Comparison of ENCODE assay signal across 9 cellular contexts in the genomic region with DNA sequence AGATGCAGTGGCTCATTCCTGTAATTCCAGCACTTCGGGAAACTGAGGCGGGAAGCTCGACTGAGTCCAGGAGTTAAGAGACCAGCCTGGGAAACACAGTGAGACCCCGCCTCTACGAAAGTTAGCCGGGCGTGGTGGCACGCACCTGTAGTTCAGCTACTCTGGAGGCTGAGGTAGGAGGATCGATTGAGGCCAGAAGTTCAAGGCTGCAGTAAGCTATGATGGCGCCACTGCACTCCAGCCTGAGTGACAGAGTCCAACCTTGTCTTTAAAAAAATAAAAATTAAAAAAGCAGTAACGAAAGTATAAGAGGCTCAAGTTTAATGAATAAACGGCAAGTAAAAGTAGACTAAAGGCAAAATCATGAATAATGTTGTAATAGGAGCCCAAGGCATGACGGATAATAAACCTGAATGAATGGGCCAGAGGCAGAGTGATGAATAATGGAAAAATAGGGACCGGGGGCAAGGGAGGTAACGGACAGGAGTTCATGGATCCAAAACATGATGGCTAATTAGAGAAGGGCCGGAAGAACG. TPM values are rescaled to one million over a fixed set of nuclear protein-coding genes. Genes with fewer than 3 reads are reported as not detected.
DNase-seq lines count a peak whose midpoint lies in the region; ATAC-seq, FAIRE-seq and TF ChIP-seq lines count a peak whose summit lies in the region.
"Had no signal": no experiment of that assay in that cellular context is flagged by ENCODE, and none has a peak within 500 bp of the region (broad histone marks: within the 10 kb centered on the region; RNA-seq: fewer than 3 reads in every experiment).

No MANE protein-coding gene starts in this region.

- H3K4me1 Mint-ChIP-seq in activated T-cell treated with anti-CD3 and anti-CD28 coated beads, Interleukin-2, amount 50 U/mL, for 4 hours (ENCODE audit: low read depth) = peaks cover 28% of the 10 kb centered on the region

- intact Hi-C loops in K562 (cut with micrococcal nuclease) (loop anchor here (2.0 kb wide), 2 partner anchors 25 to 45 kb away; a partner anchor contains a TSS), lower leg skin (cut with DNase I; ENCODE audit: low total_unique reads) (no loop called here), tibial artery (cut with DNase I; ENCODE audit: low total_unique reads) (no loop called here)

- no peak for DNase-seq in activated T-cell treated with anti-CD3 and anti-CD28 coated beads, Interleukin-2, amount 50 U/mL, for 4 hours
- no peak for DNase-seq in activated T-cell treated with anti-CD3 and anti-CD28 coated beads, Interleukin-2, amount 50 U/mL, for 1 hour
- DNase-seq in K562 (ENCODE audit: extremely low read depth in 1 of 4, low spot score in 3 of 4) (no peak), lower leg skin (ENCODE audit: low spot score in 2 of 2) (no peak), tibial artery (no peak), KBM-7 (no peak), NCI-H146 treated with DMSO at 0.1 percent for 48 hours (lab: John Stamatoyannopoulos, UW; ENCODE audit: unreplicated experiment) (no peak)

- BruUV-seq in K562 (replicated peaks; lab: Mats Ljungman, UMichigan) = TSS peak; percentile 96

- no peak for TF ChIP-seq CTCF in K562 (IDR thresholded peaks at IDR 0.05 in 2 of 3, conservative IDR thresholded peaks at IDR 0.05 in 1 of 3; ENCODE audit: insufficient read depth in 2 of 3, low read depth in 1 of 3, low read length in 3 of 3)
- TF ChIP-seq CTCF in lower leg skin (IDR thresholded peaks at IDR 0.05) = no peak
- TF ChIP-seq CTCF in tibial artery (IDR thresholded peaks at IDR 0.05) = no peak

- H3K27me3 ChIP-seq in K562 (ENCODE audit: control insufficient read depth in 2 of 2, insufficient read depth in 2 of 2, low read length in 2 of 2) (no peaks in the 10 kb centered on the region), tibial artery (no peaks in the 10 kb centered on the region)

- peak overlapping the region; percentile 94 for H3K4me2 ChIP-seq in K562 (ENCODE audit: insufficient read depth, low read length)

- peak overlapping the region; percentile 76 for H3K4me3 Mint-ChIP-seq in activated T-cell treated with anti-CD3 and anti-CD28 coated beads, Interleukin-2, amount 50 U/mL, for 4 hours

- peak overlapping the region; percentile 88 for H2AFZ ChIP-seq in K562 (ENCODE audit: low read depth, low read length)

- peaks cover 48% of the 10 kb centered on the region for H3K36me3 ChIP-seq in K562 (ENCODE audit: control insufficient read depth, insufficient read depth, low read length)
- H3K36me3 ChIP-seq in tibial artery = peaks cover 42 to 61% (median 46%) of the 10 kb centered on the region in 3 donors

- WGBS in K562 (ENCODE audit: insufficient coverage, low coverage, missing lambda C conversion rate) = 48% methylated on average over 17 of the region's 17 CpGs
- 51 to 55% methylated on average over 17 of the region's 17 CpGs for WGBS in lower leg skin, 2 donors

- POLR2A ChIA-PET in K562 (lab: Yijun Ruan, JAX) = interaction anchor here (0.5 to 1.8 kb wide), 18 partner anchors 10 to 550 kb away, joined by 3 to 9 read pairs (median 4); a partner anchor contains a TSS

- H3K9me3 ChIP-seq in K562 (replicated peaks; ENCODE audit: control insufficient read depth, insufficient read depth, low read depth, low read length) (no peaks in the 10 kb centered on the region; the same call in 1 of the 2 replicates), tibial artery (no peaks in the 10 kb centered on the region)

- H3K79me2 ChIP-seq in K562 (ENCODE audit: control insufficient read depth, insufficient read depth, low read length) = peaks cover 39% of the 10 kb centered on the region

- in situ Hi-C loops in K562 (cut with MboI) = loop anchor here (10.0 kb wide), 1 partner anchor 165 kb away; no protein-coding TSS in a partner anchor
- in situ Hi-C loops in KBM-7 (cut with MboI; ENCODE audit: low pct_unique_long_range_greater_than_20kb, low sequenced_read_pairs) = no loop called here

- peaks cover 25% of the 10 kb centered on the region for H3K36me3 Mint-ChIP-seq in activated T-cell treated with anti-CD3 and anti-CD28 coated beads, Interleukin-2, amount 50 U/mL, for 4 hours (ENCODE audit: insufficient read depth)

- TF ChIP-seq RAD21 in K562 (CRISPR knock-in tag; conservative IDR thresholded peaks at IDR 0.05 in 1 of 2, IDR thresholded peaks at IDR 0.05 in 1 of 2) = no peak

- H3K9me1 ChIP-seq in K562 (ENCODE audit: control insufficient read depth, insufficient read depth, low read length) = no peaks in the 10 kb centered on the region

- H3K27me3 Mint-ChIP-seq in activated T-cell treated with anti-CD3 and anti-CD28 coated beads, Interleukin-2, amount 50 U/mL, for 4 hours (ENCODE audit: low read depth) = no peaks in the 10 kb centered on the region

- peaks cover 17 to 33% of the 10 kb centered on the region in 2 experiments for H3K4me1 ChIP-seq in K562 (replicated peaks in 1 of 2; ENCODE audit: control insufficient read depth in 2 of 2, insufficient read depth in 2 of 2, low read length in 2 of 2)
- peaks cover 0 to 27% (median 21%) of the 10 kb centered on the region in 4 donors for H3K4me1 ChIP-seq in tibial artery

- TF ChIP-seq EP300 in K562 (IDR thresholded peaks at IDR 0.05; ENCODE audit: low read length) = no peak

- no peak for TF ChIP-seq POLR2A in K562 (conservative IDR thresholded peaks at IDR 0.05)
- no peak for TF ChIP-seq POLR2A in lower leg skin (IDR thresholded peaks at IDR 0.05)

- peak overlapping the region; percentile 85 to 88 for H3K9ac ChIP-seq in K562 (ENCODE audit: insufficient read depth in 1 of 2, low read depth in 2 of 2, low read length in 2 of 2)

- no peaks in the 10 kb centered on the region for H3K9me3 Mint-ChIP-seq in activated T-cell treated with anti-CD3 and anti-CD28 coated beads, Interleukin-2, amount 50 U/mL, for 4 hours

- ATAC-seq in activated T-cell treated with anti-CD3 and anti-CD28 coated beads, Interleukin-2, amount 50 U/mL, for 4 hours = no peak
- ATAC-seq in K562 (no peak), HG02885 (IDR thresholded peaks at IDR 0.05; ENCODE audit: poor library complexity, unreplicated experiment) (no peak)

- H4K20me1 ChIP-seq in K562 (replicated peaks; ENCODE audit: control insufficient read depth, insufficient read depth, low read length) = 0 out of 2 replicates have a peak, but pooled peaks cover 6% of the 10 kb centered on the region

- H3K4me3 ChIP-seq in K562 (peak overlapping the region; percentile 46), lower leg skin (ENCODE audit: low read depth, poor library complexity, severe bottlenecking) (peak overlapping the region; percentile 20), tibial artery (peak overlapping the region; percentile 54 to 68)

- CTCF ChIA-PET in K562 (lab: Yijun Ruan, JAX; ENCODE audit: low intra/inter-chr PET ratio) = no interaction called here

- no peak for FAIRE-seq in K562 (lab: Jason Lieb, UNC)

- H3K27ac ChIP-seq in K562 (ENCODE audit: extremely low read depth, low read depth, low read length) (peak overlapping the region; percentile 96), tibial artery (peak overlapping the region; percentile 86 to 90)

RNA-seq across cellular contexts. Expression of a gene that starts 1.2 kb away (rescaled TPM):
- 100 to 1,000 TPM; 427 to 536 (median 461) TPM for total RNA-seq in activated T-cell treated with anti-CD3 and anti-CD28 coated beads, Interleukin-2, amount 50 U/mL, for 4 hours
- total RNA-seq in K562 (2011; cell fraction: chromatin; rRNA removed; ENCODE audit: low replicate concordance) = 24.5 and 69.0 TPM in 2 replicates
- 64.5 and 69.3 TPM in 2 replicates for total RNA-seq in K562 (2011; cell fraction: nucleolus; rRNA removed)
- 42.7 and 46.9 TPM in 2 replicates for total RNA-seq in K562 (2011; cell fraction: nucleoplasm; rRNA removed)
- 194 and 237 TPM in 2 replicates for total RNA-seq in K562 (2014; rRNA removed)
- total RNA-seq in K562 (2014; rRNA removed; fragmentation: Illumina TruSeq; extraction: Trizol) = 71.1 and 81.5 TPM in 2 replicates
- total RNA-seq in K562 (2015; rRNA removed; fragmentation: Illumina TruSeq; extraction: Trizol) = 165 and 169 TPM in 2 replicates
- 290 and 296 TPM in 2 replicates for total RNA-seq in K562 (2021)
- polyA plus RNA-seq in K562 (2011; rRNA removed) = 101 and 117 TPM in 2 replicates
- polyA plus RNA-seq in K562 (2011; cell fraction: cytosol; rRNA removed) = 146 and 312 TPM in 2 replicates
- 73.1 and 101 TPM in 2 replicates for polyA plus RNA-seq in K562 (2011; cell fraction: nucleus; rRNA removed)
- 116 and 170 TPM in 2 replicates for polyA plus RNA-seq in K562 (2012)
- polyA plus RNA-seq in K562 (2014; fragmentation: Illumina TruSeq; extraction: Trizol) = 160 and 200 TPM in 2 replicates
- polyA plus RNA-seq in K562 (2014; fragmentation: Nextera tagmentation; extraction: Ambion mirVana) = 1 to 10 TPM in 1 of 2 experiments, under 1 TPM in 1; 0.89 to 5.4 TPM
- polyA plus RNA-seq in K562 (2014; rRNA removed) = 192 and 229 TPM in 2 replicates
- 34.9 and 75.1 TPM in 2 replicates for polyA minus RNA-seq in K562 (2011; rRNA and poly(A)+ RNA removed)
- polyA minus RNA-seq in K562 (2011; cell fraction: cytosol; rRNA and poly(A)+ RNA removed) = 71.0 and 79.5 TPM in 2 replicates
- 22.6 and 24.0 TPM in 2 replicates for polyA minus RNA-seq in K562 (2011; cell fraction: nucleus; rRNA and poly(A)+ RNA removed)
- 10 to 100 TPM; 32.5 to 52.3 (median 46.4) TPM for total RNA-seq in lower leg skin

RNA-seq across cellular contexts. Expression of a gene that starts 15.7 kb away (rescaled TPM):
- total RNA-seq in activated T-cell treated with anti-CD3 and anti-CD28 coated beads, Interleukin-2, amount 50 U/mL, for 4 hours = 1 to 10 TPM; 4.3 to 5.0 (median 4.9) TPM
- total RNA-seq in K562 (2011; cell fraction: chromatin; rRNA removed; ENCODE audit: low replicate concordance) = 12.0 and 25.1 TPM in 2 replicates
- 54.6 and 64.9 TPM in 2 replicates for total RNA-seq in K562 (2011; cell fraction: nucleolus; rRNA removed)
- total RNA-seq in K562 (2011; cell fraction: nucleoplasm; rRNA removed) = 29.0 and 36.6 TPM in 2 replicates
- total RNA-seq in K562 (2014; rRNA removed) (113 and 122 TPM in 2 replicates), K562 (2014; rRNA removed; fragmentation: Illumina TruSeq; extraction: Trizol) (5.9 and 11.8 TPM in 2 replicates), K562 (2015; rRNA removed; fragmentation: Illumina TruSeq; extraction: Trizol) (180 and 204 TPM in 2 replicates), K562 (2021) (88.7 and 92.0 TPM in 2 replicates), lower leg skin (100 to 1,000 TPM; 511 to 997 (median 747) TPM)
- polyA plus RNA-seq in K562 (2011; rRNA removed) (27.5 and 37.5 TPM in 2 replicates), K562 (2014; fragmentation: Illumina TruSeq; extraction: Trizol) (17.5 and 32.7 TPM in 2 replicates), K562 (2014; fragmentation: Nextera tagmentation; extraction: Ambion mirVana) (under 1 TPM in 1 of 2 experiments, not detected in 1; 0.14 TPM), K562 (2014; rRNA removed) (124 TPM in 2 replicates)
- 86.2 and 145 TPM in 2 replicates for polyA plus RNA-seq in K562 (2011; cell fraction: cytosol; rRNA removed)
- polyA plus RNA-seq in K562 (2011; cell fraction: nucleus; rRNA removed) = 25.5 and 31.9 TPM in 2 replicates
- 228 and 283 TPM in 2 replicates for polyA plus RNA-seq in K562 (2012)
- 3.9 and 4.7 TPM in 2 replicates for polyA minus RNA-seq in K562 (2011; rRNA and poly(A)+ RNA removed)
- 11.5 and 23.0 TPM in 2 replicates for polyA minus RNA-seq in K562 (2011; cell fraction: cytosol; rRNA and poly(A)+ RNA removed)
- polyA minus RNA-seq in K562 (2011; cell fraction: nucleus; rRNA and poly(A)+ RNA removed) = 3.8 and 6.4 TPM in 2 replicates

RNA-seq across cellular contexts. Expression of a gene that starts 24.5 kb away (rescaled TPM):
- 1 to 10 TPM; 1.3 to 4.8 (median 4.2) TPM for total RNA-seq in activated T-cell treated with anti-CD3 and anti-CD28 coated beads, Interleukin-2, amount 50 U/mL, for 4 hours
- total RNA-seq in K562 (2011; cell fraction: chromatin; rRNA removed; ENCODE audit: low replicate concordance) = 15.7 and 30.4 TPM in 2 replicates
- total RNA-seq in K562 (2011; cell fraction: nucleolus; rRNA removed) = 70.0 and 74.0 TPM in 2 replicates
- total RNA-seq in K562 (2011; cell fraction: nucleoplasm; rRNA removed) = 46.3 and 59.4 TPM in 2 replicates
- 151 and 190 TPM in 2 replicates for total RNA-seq in K562 (2014; rRNA removed)
- total RNA-seq in K562 (2014; rRNA removed; fragmentation: Illumina TruSeq; extraction: Trizol) = 134 and 155 TPM in 2 replicates
- total RNA-seq in K562 (2015; rRNA removed; fragmentation: Illumina TruSeq; extraction: Trizol) = 305 and 312 TPM in 2 replicates
- total RNA-seq in K562 (2021) = 220 and 308 TPM in 2 replicates
- 115 and 174 TPM in 2 replicates for polyA plus RNA-seq in K562 (2011; rRNA removed)
- 112 and 124 TPM in 2 replicates for polyA plus RNA-seq in K562 (2011; cell fraction: cytosol; rRNA removed)
- 50.9 and 80.6 TPM in 2 replicates for polyA plus RNA-seq in K562 (2011; cell fraction: nucleus; rRNA removed)
- polyA plus RNA-seq in K562 (2012) = 460 and 496 TPM in 2 replicates
- polyA plus RNA-seq in K562 (2014; fragmentation: Illumina TruSeq; extraction: Trizol) = 239 and 302 TPM in 2 replicates
- polyA plus RNA-seq in K562 (2014; fragmentation: Nextera tagmentation; extraction: Ambion mirVana) = 100 to 1,000 TPM; 371 to 408 TPM
- polyA plus RNA-seq in K562 (2014; rRNA removed) = 184 and 227 TPM in 2 replicates
- polyA minus RNA-seq in K562 (2011; rRNA and poly(A)+ RNA removed) = 22.7 and 22.9 TPM in 2 replicates
- 60.6 and 76.4 TPM in 2 replicates for polyA minus RNA-seq in K562 (2011; cell fraction: cytosol; rRNA and poly(A)+ RNA removed)
- 2.2 and 14.6 TPM in 2 replicates for polyA minus RNA-seq in K562 (2011; cell fraction: nucleus; rRNA and poly(A)+ RNA removed)
- 10 to 100 TPM; 17.1 to 35.5 (median 28.8) TPM for total RNA-seq in lower leg skin

RNA-seq across cellular contexts. Expression of a gene that starts 43.8 kb away (rescaled TPM):
- total RNA-seq in activated T-cell treated with anti-CD3 and anti-CD28 coated beads, Interleukin-2, amount 50 U/mL, for 4 hours = 1 to 10 TPM in 2 of 3 donors, under 1 TPM in 1; 0.66 to 1.4 (median 1.3) TPM
- total RNA-seq in K562 (2011; cell fraction: chromatin; rRNA removed; ENCODE audit: low replicate concordance) = 51.7 and 114 TPM in 2 replicates
- total RNA-seq in K562 (2011; cell fraction: nucleolus; rRNA removed) = 140 and 162 TPM in 2 replicates
- 124 and 148 TPM in 2 replicates for total RNA-seq in K562 (2011; cell fraction: nucleoplasm; rRNA removed)
- total RNA-seq in K562 (2014; rRNA removed) (65.3 and 78.5 TPM in 2 replicates), K562 (2014; rRNA removed; fragmentation: Illumina TruSeq; extraction: Trizol) (29.8 and 34.9 TPM in 2 replicates), K562 (2015; rRNA removed; fragmentation: Illumina TruSeq; extraction: Trizol) (33.8 and 36.5 TPM in 2 replicates), K562 (2021) (83.6 and 84.8 TPM in 2 replicates), lower leg skin (10 to 100 TPM; 75.2 to 91.1 (median 82.4) TPM)
- polyA plus RNA-seq in K562 (2011; rRNA removed) (32.7 and 73.0 TPM in 2 replicates), K562 (2014; fragmentation: Illumina TruSeq; extraction: Trizol) (92.7 and 94.9 TPM in 2 replicates), K562 (2014; fragmentation: Nextera tagmentation; extraction: Ambion mirVana) (1 to 10 TPM; 3.9 to 4.9 TPM), K562 (2014; rRNA removed) (41.4 and 43.6 TPM in 2 replicates)
- polyA plus RNA-seq in K562 (2011; cell fraction: cytosol; rRNA removed) = 78.1 and 87.1 TPM in 2 replicates
- polyA plus RNA-seq in K562 (2011; cell fraction: nucleus; rRNA removed) = 35.6 and 37.9 TPM in 2 replicates
- polyA plus RNA-seq in K562 (2012) = 76.8 and 118 TPM in 2 replicates
- polyA minus RNA-seq in K562 (2011; rRNA and poly(A)+ RNA removed) = 29.4 and 29.7 TPM in 2 replicates
- 43.7 and 44.6 TPM in 2 replicates for polyA minus RNA-seq in K562 (2011; cell fraction: cytosol; rRNA and poly(A)+ RNA removed)
- polyA minus RNA-seq in K562 (2011; cell fraction: nucleus; rRNA and poly(A)+ RNA removed) = 9.2 and 15.6 TPM in 2 replicates

RNA-seq across cellular contexts. Expression of a gene that starts 52.1 kb away (rescaled TPM):
- not detected for total RNA-seq in activated T-cell treated with anti-CD3 and anti-CD28 coated beads, Interleukin-2, amount 50 U/mL, for 4 hours
- total RNA-seq in K562 (2011; cell fraction: chromatin; rRNA removed; ENCODE audit: low replicate concordance) = not detected in 2 replicates
- not detected in 2 replicates for total RNA-seq in K562 (2011; cell fraction: nucleolus; rRNA removed)
- total RNA-seq in K562 (2011; cell fraction: nucleoplasm; rRNA removed) = not detected in 2 replicates
- total RNA-seq in K562 (2014; rRNA removed) (not detected in 2 replicates), K562 (2014; rRNA removed; fragmentation: Illumina TruSeq; extraction: Trizol) (not detected in 2 replicates), K562 (2015; rRNA removed; fragmentation: Illumina TruSeq; extraction: Trizol) (not detected in 2 replicates), K562 (2021) (not detected in 2 replicates), lower leg skin (not detected)
- polyA plus RNA-seq in K562 (2011; rRNA removed) (not detected in 2 replicates), K562 (2014; fragmentation: Illumina TruSeq; extraction: Trizol) (0.46 TPM in 1 of 2 replicates, not detected in the other), K562 (2014; fragmentation: Nextera tagmentation; extraction: Ambion mirVana) (not detected), K562 (2014; rRNA removed) (not detected in 2 replicates)
- polyA plus RNA-seq in K562 (2011; cell fraction: cytosol; rRNA removed) = 0.15 TPM in 1 of 2 replicates, not detected in the other
- not detected in 2 replicates for polyA plus RNA-seq in K562 (2011; cell fraction: nucleus; rRNA removed)
- polyA plus RNA-seq in K562 (2012) = not detected in 2 replicates
- not detected in 2 replicates for polyA minus RNA-seq in K562 (2011; rRNA and poly(A)+ RNA removed)
- polyA minus RNA-seq in K562 (2011; cell fraction: cytosol; rRNA and poly(A)+ RNA removed) = not detected in 2 replicates
- not detected in 2 replicates for polyA minus RNA-seq in K562 (2011; cell fraction: nucleus; rRNA and poly(A)+ RNA removed)
- total RNA-seq: LHCN-M2 had no signal
